ENCODE assay signal across 38 cellular contexts in the genomic region with DNA sequence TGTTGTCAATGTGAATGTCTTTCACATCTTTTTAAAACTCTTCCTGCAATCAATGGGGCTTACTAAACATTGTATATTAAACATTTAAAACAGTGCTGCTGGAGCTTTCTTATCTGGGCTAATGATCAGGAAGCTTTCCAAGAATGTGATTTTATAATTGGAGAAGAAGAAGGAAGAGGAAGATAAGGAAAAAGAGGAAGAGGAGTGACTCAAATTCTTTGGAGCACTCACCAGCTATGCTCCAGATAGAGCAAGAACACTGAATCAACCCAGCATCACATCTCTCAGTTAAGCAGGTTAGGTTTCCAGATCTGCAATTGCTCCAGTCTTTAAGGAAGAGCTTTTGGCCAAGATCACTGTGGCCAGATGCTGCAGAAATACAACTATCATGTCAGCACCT. TPM values are rescaled to one million over a fixed set of nuclear protein-coding genes. Genes with fewer than 3 reads are reported as not detected.
"Had no signal": no experiment of that assay in that cellular context is flagged by ENCODE, and none has a peak within 500 bp of the region (broad histone marks: within the 10 kb centered on the region; RNA-seq: fewer than 3 reads in every experiment).

No MANE protein-coding gene starts in this region.

- FAIRE-seq: astrocyte, TTC549 had no signal

- H3K27ac ChIP-seq: adrenal gland, body of pancreas, brain microvascular endothelial cell, breast epithelium, VCaP had no signal

- H3K9me3 ChIP-seq: adrenal gland, body of pancreas, breast epithelium had no signal

- DNase-seq: activated B cell treated with CpG ODN at 0.5 μM for 24 hours; activated CD4-positive, alpha-beta memory T cell treated with anti-CD3 and anti-CD28 coated beads for 36 hours; activated CD4-positive, alpha-beta T cell treated with anti-CD3 and anti-CD28 coated beads for 4 hours; activated CD4-positive, alpha-beta T cell treated with anti-CD3 and anti-CD28 coated beads, Interleukin-2, amount 10 ng/mL, durations not matched to agents 24 days and 14 days; activated CD4-positive, alpha-beta T cell treated with anti-CD3 and anti-CD28 coated beads, Interleukin-2, amount 50 U/mL, for 1 hour; activated CD4-positive, alpha-beta T cell treated with anti-CD3 and anti-CD28 coated beads, Interleukin-2, amount 50 U/mL, for 4 hours; activated CD4-positive, CD25-positive, alpha-beta regulatory T cell treated with anti-CD3 and anti-CD28 coated beads, Interleukin-2, amount 50 U/mL, for 72 hours; activated CD8-positive, alpha-beta memory T cell treated with anti-CD3 and anti-CD28 coated beads, Interleukin-2, amount 50 U/mL, for 4 hours; activated CD8-positive, alpha-beta T cell treated with anti-CD3 and anti-CD28 coated beads for 36 hours; activated effector memory CD4-positive, alpha-beta T cell treated with anti-CD3 and anti-CD28 coated beads, Interleukin-2, amount 50 U/mL, for 16 hours; activated gamma-delta T cell treated with Interleukin-2 at 50 U/mL for 16 hours; activated naive CD4-positive, alpha-beta T cell; activated naive CD4-positive, alpha-beta T cell treated with anti-CD3 and anti-CD28 coated beads for 36 hours; activated naive CD4-positive, alpha-beta T cell treated with anti-CD3 and anti-CD28 coated beads, Interleukin-2, amount 50 U/mL, for 16 hours; activated naive CD8-positive, alpha-beta T cell treated with anti-CD3 and anti-CD28 coated beads for 36 hours; activated T-cell treated with anti-CD3 and anti-CD28 coated beads for 4 hours; activated T-cell treated with anti-CD3 and anti-CD28 coated beads, Interleukin-2, amount 50 U/mL, for 1 hour; activated T-cell treated with anti-CD3 and anti-CD28 coated beads, Interleukin-2, amount 50 U/mL, for 4 hours; activated T-cell treated with anti-CD3 and anti-CD28 coated beads, Interleukin-2, amount 50 U/mL, for 72 hours; adrenal gland; amniotic stem cell; aorta; body of pancreas; brain microvascular endothelial cell; central memory CD4-positive, alpha-beta T cell; T-helper 1 cell; T-helper 2 cell; T-helper 9 cell had no signal

- ATAC-seq: activated CD8-positive, alpha-beta T cell treated with anti-CD3 and anti-CD28 coated beads for 36 hours; activated naive CD4-positive, alpha-beta T cell treated with anti-CD3 and anti-CD28 coated beads, Interleukin-2, amount 50 U/mL, for 72 hours; activated T-cell treated with anti-CD3 and anti-CD28 coated beads, Interleukin-2, amount 50 U/mL, for 4 hours; activated T-cell treated with anti-CD3 and anti-CD28 coated beads, Interleukin-2, amount 50 U/mL, for 72 hours; activated T-helper 17 cell treated with anti-CD3 and anti-CD28 coated beads, Interleukin-2, amount 50 U/mL, for 72 hours; body of pancreas had no signal

- H3K27me3 ChIP-seq: adrenal gland, body of pancreas, brain microvascular endothelial cell, breast epithelium had no signal

- H3K36me3 ChIP-seq: adrenal gland, brain microvascular endothelial cell, breast epithelium had no signal

- H3K4me3 ChIP-seq: adrenal gland, body of pancreas, breast epithelium had no signal

- H3K4me1 ChIP-seq: adrenal gland, body of pancreas, breast epithelium had no signal

RNA-seq across cellular contexts. Expression of a gene that starts 1.4 kb away (rescaled TPM):
- total RNA-seq: activated B cell treated with CpG ODN at 0.5 μM for 24 hours; activated CD4-positive, alpha-beta memory T cell treated with anti-CD3 and anti-CD28 coated beads for 36 hours; activated CD4-positive, alpha-beta T cell treated with anti-CD3 and anti-CD28 coated beads, Interleukin-2, amount 10 ng/mL, durations not matched to agents 24 days and 14 days; activated CD8-positive, alpha-beta memory T cell treated with anti-CD3 and anti-CD28 coated beads for 36 hours; activated CD8-positive, alpha-beta T cell treated with anti-CD3 and anti-CD28 coated beads for 36 hours; activated naive CD4-positive, alpha-beta T cell treated with anti-CD3 and anti-CD28 coated beads for 36 hours; activated naive CD4-positive, alpha-beta T cell treated with anti-CD3 and anti-CD28 coated beads, Interleukin-2, amount 50 U/mL, for 72 hours; activated naive CD8-positive, alpha-beta T cell treated with anti-CD3 and anti-CD28 coated beads for 36 hours; activated T-cell treated with anti-CD3 and anti-CD28 coated beads, Interleukin-2, amount 50 U/mL, for 4 hours; activated T-cell treated with anti-CD3 and anti-CD28 coated beads, Interleukin-2, amount 50 U/mL, for 72 hours; activated T-helper 1 cell treated with anti-CD3 and anti-CD28 coated beads, Interleukin-12 subunit alpha, Interleukin-12 subunit beta, Interleukin-2, Interleukin-4 antibody, amounts not matched to agents 30 ng/mL and 10 ng/mL and 1 ng/mL, durations not matched to agents 14 hours and 24 hours and 36 hours; activated T-helper 17 cell treated with anti-CD3 and anti-CD28 coated beads, Interleukin-2, amount 50 U/mL, for 72 hours; adrenal gland; aorta; astrocyte; body of pancreas; breast epithelium; cardiac septum; cerebellum had no signal

RNA-seq across cellular contexts. Expression of a gene that starts 17.6 kb away (rescaled TPM):
- total RNA-seq: activated B cell treated with CpG ODN at 0.5 μM for 24 hours; activated CD4-positive, alpha-beta memory T cell treated with anti-CD3 and anti-CD28 coated beads for 36 hours; activated CD4-positive, alpha-beta T cell treated with anti-CD3 and anti-CD28 coated beads, Interleukin-2, amount 10 ng/mL, durations not matched to agents 24 days and 14 days; activated CD8-positive, alpha-beta memory T cell treated with anti-CD3 and anti-CD28 coated beads for 36 hours; activated CD8-positive, alpha-beta T cell treated with anti-CD3 and anti-CD28 coated beads for 36 hours; activated naive CD4-positive, alpha-beta T cell treated with anti-CD3 and anti-CD28 coated beads for 36 hours; activated naive CD4-positive, alpha-beta T cell treated with anti-CD3 and anti-CD28 coated beads, Interleukin-2, amount 50 U/mL, for 72 hours; activated naive CD8-positive, alpha-beta T cell treated with anti-CD3 and anti-CD28 coated beads for 36 hours; activated T-cell treated with anti-CD3 and anti-CD28 coated beads, Interleukin-2, amount 50 U/mL, for 4 hours; activated T-cell treated with anti-CD3 and anti-CD28 coated beads, Interleukin-2, amount 50 U/mL, for 72 hours; activated T-helper 1 cell treated with anti-CD3 and anti-CD28 coated beads, Interleukin-12 subunit alpha, Interleukin-12 subunit beta, Interleukin-2, Interleukin-4 antibody, amounts not matched to agents 30 ng/mL and 10 ng/mL and 1 ng/mL, durations not matched to agents 14 hours and 24 hours and 36 hours; activated T-helper 17 cell treated with anti-CD3 and anti-CD28 coated beads, Interleukin-2, amount 50 U/mL, for 72 hours; adrenal gland; aorta; astrocyte; breast epithelium; cardiac septum; cerebellum had no signal
- polyA plus RNA-seq: adrenal gland, aorta had no signal

RNA-seq across cellular contexts. Expression of a gene that starts 24.4 kb away (rescaled TPM):
- total RNA-seq: activated B cell treated with CpG ODN at 0.5 μM for 24 hours; activated CD4-positive, alpha-beta memory T cell treated with anti-CD3 and anti-CD28 coated beads for 36 hours; activated CD4-positive, alpha-beta T cell treated with anti-CD3 and anti-CD28 coated beads, Interleukin-2, amount 10 ng/mL, durations not matched to agents 24 days and 14 days; activated CD8-positive, alpha-beta memory T cell treated with anti-CD3 and anti-CD28 coated beads for 36 hours; activated CD8-positive, alpha-beta T cell treated with anti-CD3 and anti-CD28 coated beads for 36 hours; activated naive CD4-positive, alpha-beta T cell treated with anti-CD3 and anti-CD28 coated beads for 36 hours; activated naive CD4-positive, alpha-beta T cell treated with anti-CD3 and anti-CD28 coated beads, Interleukin-2, amount 50 U/mL, for 72 hours; activated naive CD8-positive, alpha-beta T cell treated with anti-CD3 and anti-CD28 coated beads for 36 hours; activated T-cell treated with anti-CD3 and anti-CD28 coated beads, Interleukin-2, amount 50 U/mL, for 4 hours; activated T-cell treated with anti-CD3 and anti-CD28 coated beads, Interleukin-2, amount 50 U/mL, for 72 hours; activated T-helper 1 cell treated with anti-CD3 and anti-CD28 coated beads, Interleukin-12 subunit alpha, Interleukin-12 subunit beta, Interleukin-2, Interleukin-4 antibody, amounts not matched to agents 30 ng/mL and 10 ng/mL and 1 ng/mL, durations not matched to agents 14 hours and 24 hours and 36 hours; activated T-helper 17 cell treated with anti-CD3 and anti-CD28 coated beads, Interleukin-2, amount 50 U/mL, for 72 hours; adrenal gland; aorta; astrocyte; body of pancreas; breast epithelium; cardiac septum; cerebellum had no signal
- polyA plus RNA-seq: adrenal gland, aorta had no signal

RNA-seq across cellular contexts. Expression of a gene that starts 38.5 kb away (rescaled TPM):
- total RNA-seq: activated B cell treated with CpG ODN at 0.5 μM for 24 hours; activated CD4-positive, alpha-beta memory T cell treated with anti-CD3 and anti-CD28 coated beads for 36 hours; activated CD4-positive, alpha-beta T cell treated with anti-CD3 and anti-CD28 coated beads, Interleukin-2, amount 10 ng/mL, durations not matched to agents 24 days and 14 days; activated CD8-positive, alpha-beta memory T cell treated with anti-CD3 and anti-CD28 coated beads for 36 hours; activated CD8-positive, alpha-beta T cell treated with anti-CD3 and anti-CD28 coated beads for 36 hours; activated naive CD4-positive, alpha-beta T cell treated with anti-CD3 and anti-CD28 coated beads for 36 hours; activated naive CD4-positive, alpha-beta T cell treated with anti-CD3 and anti-CD28 coated beads, Interleukin-2, amount 50 U/mL, for 72 hours; activated naive CD8-positive, alpha-beta T cell treated with anti-CD3 and anti-CD28 coated beads for 36 hours; activated T-cell treated with anti-CD3 and anti-CD28 coated beads, Interleukin-2, amount 50 U/mL, for 4 hours; activated T-cell treated with anti-CD3 and anti-CD28 coated beads, Interleukin-2, amount 50 U/mL, for 72 hours; activated T-helper 1 cell treated with anti-CD3 and anti-CD28 coated beads, Interleukin-12 subunit alpha, Interleukin-12 subunit beta, Interleukin-2, Interleukin-4 antibody, amounts not matched to agents 30 ng/mL and 10 ng/mL and 1 ng/mL, durations not matched to agents 14 hours and 24 hours and 36 hours; activated T-helper 17 cell treated with anti-CD3 and anti-CD28 coated beads, Interleukin-2, amount 50 U/mL, for 72 hours; adrenal gland; aorta; astrocyte; body of pancreas; breast epithelium; cardiac septum; cerebellum had no signal

RNA-seq across cellular contexts. Expression of a gene that starts 54.8 kb away (rescaled TPM):
- total RNA-seq: activated B cell treated with CpG ODN at 0.5 μM for 24 hours; activated CD4-positive, alpha-beta memory T cell treated with anti-CD3 and anti-CD28 coated beads for 36 hours; activated CD4-positive, alpha-beta T cell treated with anti-CD3 and anti-CD28 coated beads, Interleukin-2, amount 10 ng/mL, durations not matched to agents 24 days and 14 days; activated CD8-positive, alpha-beta memory T cell treated with anti-CD3 and anti-CD28 coated beads for 36 hours; activated CD8-positive, alpha-beta T cell treated with anti-CD3 and anti-CD28 coated beads for 36 hours; activated naive CD4-positive, alpha-beta T cell treated with anti-CD3 and anti-CD28 coated beads for 36 hours; activated naive CD4-positive, alpha-beta T cell treated with anti-CD3 and anti-CD28 coated beads, Interleukin-2, amount 50 U/mL, for 72 hours; activated naive CD8-positive, alpha-beta T cell treated with anti-CD3 and anti-CD28 coated beads for 36 hours; activated T-cell treated with anti-CD3 and anti-CD28 coated beads, Interleukin-2, amount 50 U/mL, for 4 hours; activated T-cell treated with anti-CD3 and anti-CD28 coated beads, Interleukin-2, amount 50 U/mL, for 72 hours; activated T-helper 1 cell treated with anti-CD3 and anti-CD28 coated beads, Interleukin-12 subunit alpha, Interleukin-12 subunit beta, Interleukin-2, Interleukin-4 antibody, amounts not matched to agents 30 ng/mL and 10 ng/mL and 1 ng/mL, durations not matched to agents 14 hours and 24 hours and 36 hours; activated T-helper 17 cell treated with anti-CD3 and anti-CD28 coated beads, Interleukin-2, amount 50 U/mL, for 72 hours; adrenal gland; aorta; body of pancreas; breast epithelium; cardiac septum; cerebellum had no signal
